ENCODE assay signal across 16 cellular contexts in the genomic region with DNA sequence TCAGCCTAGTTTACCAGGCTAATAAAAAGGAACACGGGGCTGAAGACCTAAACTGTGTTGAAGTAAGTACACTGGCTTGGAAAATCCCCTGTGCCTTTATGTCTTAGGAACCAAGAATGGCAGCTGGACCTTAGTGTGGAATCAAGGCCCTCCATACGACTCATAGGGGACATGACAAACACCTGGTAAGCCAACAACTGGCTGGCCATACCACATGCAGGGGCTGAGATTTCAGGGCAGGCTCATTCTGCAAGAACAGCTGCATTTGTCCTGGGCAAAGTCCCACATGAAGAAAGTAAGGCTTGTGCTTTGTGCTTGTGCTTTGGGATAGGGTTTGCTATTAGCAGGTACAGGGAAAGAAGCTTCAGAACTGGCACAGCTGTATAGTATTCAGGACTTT. TPM values are rescaled to one million over a fixed set of nuclear protein-coding genes. Genes with fewer than 3 reads are reported as not detected.
A peak's percentile ranks its signal among the peaks of the same experiment; 100 is the strongest.
DNase-seq lines count a peak whose midpoint lies in the region; ATAC-seq and TF ChIP-seq lines count a peak whose summit lies in the region.
"Had no signal": no experiment of that assay in that cellular context is flagged by ENCODE, and none has a peak within 500 bp of the region (broad histone marks: within the 10 kb centered on the region; RNA-seq: fewer than 3 reads in every experiment).

No MANE protein-coding gene starts in this region.

- peak overlapping the region; percentile 61 for H2AK5ac ChIP-seq in mesenchymal stem cell (ENCODE audit: low read length, severe bottlenecking)

- TF ChIP-seq POLR2A in HCT116 (IDR thresholded peaks at IDR 0.05; ENCODE audit: borderline replicate concordance, extremely low read depth, insufficient read depth, insufficient read length) = no peak

- no peak overlapping the region for H3K14ac ChIP-seq in mesenchymal stem cell (ENCODE audit: low read length in 2 of 2)

- H2BK15ac ChIP-seq in mesenchymal stem cell (ENCODE audit: low read depth, poor library complexity, severe bottlenecking) = no peak overlapping the region

- CTCF ChIA-PET in HCT116 (lab: Charles Lee) = no interaction called here

- H3K9ac ChIP-seq in HCT116 (ENCODE audit: low read length) (no peak overlapping the region), mesenchymal stem cell (ENCODE audit: low read length) (no peak overlapping the region), parathyroid adenoma (no peak overlapping the region)
- H3K9ac ChIP-seq: BLaER1 had no signal

- no peak overlapping the region for H2BK12ac ChIP-seq in mesenchymal stem cell (ENCODE audit: low read length in 2 of 2)

- peaks cover 0 to 2% of the 10 kb centered on the region in 2 experiments; a peak in 1 of 4 replicates for H3K36me3 ChIP-seq in HCT116 (ENCODE audit: control insufficient read depth in 1 of 2, insufficient read depth in 2 of 2, low read length in 2 of 2)
- peaks cover 17% of the 10 kb centered on the region for H3K36me3 ChIP-seq in SJCRH30
- peaks cover 16 to 97% of the 10 kb centered on the region in 2 experiments for H3K36me3 ChIP-seq in mesenchymal stem cell (ENCODE audit: control insufficient read depth in 1 of 2, insufficient read depth in 2 of 2, low read depth in 1 of 2, low read length in 2 of 2)
- no peaks in the 10 kb centered on the region for H3K36me3 ChIP-seq in parathyroid adenoma (ENCODE audit: control insufficient read depth, insufficient read depth, low read length)

- no peak overlapping the region for H2BK120ac ChIP-seq in mesenchymal stem cell (ENCODE audit: low read depth, low read length)

- DNase-seq in HCT116 (ENCODE audit: low read depth, low spot score) (no peak), SJCRH30 (peak; percentile 49 to 74), mesenchymal stem cell (no peak), D341Med (ENCODE audit: low spot score) (no peak), KBM-7 (no peak), NOMO-1 treated with DMSO at 0.1 percent for 48 hours (lab: John Stamatoyannopoulos, UW; ENCODE audit: unreplicated experiment) (no peak)
- DNase-seq: 8988T; CD4-positive, alpha-beta memory T cell; DMS79 treated with DMSO at 0.1 percent for 48 hours; GF-D8; GOT3; H7; IMR-90 had no signal

- no peak overlapping the region for H3K23ac ChIP-seq in mesenchymal stem cell (ENCODE audit: low read length in 2 of 2)

- no peaks in the 10 kb centered on the region for H3K79me2 ChIP-seq in HCT116 (ENCODE audit: insufficient read depth, low read length)
- peaks cover 3% of the 10 kb centered on the region for H3K79me2 ChIP-seq in parathyroid adenoma

- no peak overlapping the region for H2BK5ac ChIP-seq in mesenchymal stem cell (ENCODE audit: low read depth, low read length, poor library complexity, severe bottlenecking)

- no peak for ATAC-seq in HCT116
- ATAC-seq in GM21529 (IDR thresholded peaks at IDR 0.05; ENCODE audit: unreplicated experiment) = no peak

- no peak overlapping the region for H3K27ac ChIP-seq in HCT116 (ENCODE audit: low read depth, low read length)
- peak overlapping the region; percentile 30; the same call in 1 of the 2 replicates for H3K27ac ChIP-seq in SJCRH30
- H3K27ac ChIP-seq in mesenchymal stem cell (ENCODE audit: low read length, poor library complexity, severe bottlenecking) = no peak overlapping the region
- peak overlapping the region; percentile 34 for H3K27ac ChIP-seq in parathyroid adenoma
- H3K27ac ChIP-seq: BLaER1 had no signal

- POLR2A ChIA-PET in HCT116 (lab: Charles Lee) = no interaction called here

- no peaks in the 10 kb centered on the region for H4K20me1 ChIP-seq in HCT116 (ENCODE audit: insufficient read depth)

- RAD21 ChIA-PET in HCT116 (lab: Charles Lee; ENCODE audit: low non-redundant PET in 1 of 2, low total read pairs in 2 of 2, uncharacterized antibody in 2 of 2, unreplicated experiment in 2 of 2) = no interaction called here

- intact Hi-C loops in HCT116 (cut with micrococcal nuclease) = no loop called here

- in situ Hi-C loops in KBM-7 (cut with MboI; ENCODE audit: low pct_unique_long_range_greater_than_20kb, low sequenced_read_pairs) = no loop called here

- WGBS in mesenchymal stem cell = over 99% methylated on average over 2 of the region's 2 CpGs

- H3K18ac ChIP-seq in mesenchymal stem cell (ENCODE audit: low read depth in 1 of 2, low read length in 2 of 2) = no peak overlapping the region

- no peak for TF ChIP-seq RAD21 in HCT116 (IDR thresholded peaks at IDR 0.05; ENCODE audit: low read depth)

- H3K4me3 ChIP-seq in HCT116 (replicated peaks in 1 of 2; ENCODE audit: low read depth in 1 of 2, low read length in 2 of 2) (no peak overlapping the region), SJCRH30 (no peak overlapping the region), mesenchymal stem cell (ENCODE audit: insufficient read depth in 1 of 2, low read depth in 1 of 2, low read length in 2 of 2) (no peak overlapping the region), parathyroid adenoma (ENCODE audit: low read depth, low read length) (no peak overlapping the region)
- H3K4me3 ChIP-seq: BLaER1 had no signal

- H4K91ac ChIP-seq in mesenchymal stem cell (ENCODE audit: low read length) = no peak overlapping the region

- H3K9me2 ChIP-seq in HCT116 (ENCODE audit: insufficient read depth) = no peaks in the 10 kb centered on the region

- H3K79me1 ChIP-seq in mesenchymal stem cell (replicated peaks; ENCODE audit: low read length, poor library complexity, severe bottlenecking) = peaks cover 43% of the 10 kb centered on the region

- H4K8ac ChIP-seq in mesenchymal stem cell (ENCODE audit: low read length) = no peak overlapping the region

- H3K4me2 ChIP-seq in HCT116 (ENCODE audit: low read length) (no peak overlapping the region), mesenchymal stem cell (ENCODE audit: low read length, poor library complexity, severe bottlenecking) (no peak overlapping the region), parathyroid adenoma (ENCODE audit: low read length) (no peak overlapping the region)
- H3K4me2 ChIP-seq: BLaER1 had no signal

- no peaks in the 10 kb centered on the region for H3K9me3 ChIP-seq in HCT116 (ENCODE audit: control insufficient read depth in 1 of 2, insufficient read depth in 1 of 2, low read depth in 1 of 2, low read length in 2 of 2)
- no peaks in the 10 kb centered on the region for H3K9me3 ChIP-seq in SJCRH30 (replicated peaks)
- no peaks in the 10 kb centered on the region for H3K9me3 ChIP-seq in mesenchymal stem cell (ENCODE audit: control insufficient read depth, low read length)
- no peaks in the 10 kb centered on the region for H3K9me3 ChIP-seq in parathyroid adenoma (ENCODE audit: control insufficient read depth, low read length)
- H3K9me3 ChIP-seq: BLaER1 had no signal

- H3K27me3 ChIP-seq in HCT116 (ENCODE audit: insufficient read depth, low read length) = no peaks in the 10 kb centered on the region
- H3K27me3 ChIP-seq in SJCRH30 = no peaks in the 10 kb centered on the region
- H3K27me3 ChIP-seq in mesenchymal stem cell (ENCODE audit: control insufficient read depth in 1 of 2, insufficient read depth in 1 of 2, low read length in 2 of 2) = no peaks in the 10 kb centered on the region
- H3K27me3 ChIP-seq in parathyroid adenoma (ENCODE audit: control insufficient read depth, insufficient read depth, low read length) = no peaks in the 10 kb centered on the region
- H3K27me3 ChIP-seq: BLaER1 had no signal

- TF ChIP-seq CTCF in HCT116 (IDR thresholded peaks at IDR 0.05 in 2 of 3, conservative IDR thresholded peaks at IDR 0.05 in 1 of 3; ENCODE audit: borderline replicate concordance in 1 of 3, insufficient read depth in 1 of 3, low read depth in 2 of 3, low read length in 2 of 3) = no peak
- TF ChIP-seq CTCF in parathyroid adenoma (IDR thresholded peaks at IDR 0.05) = no peak

- H3K4me1 ChIP-seq in HCT116 (ENCODE audit: control insufficient read depth in 1 of 2, insufficient read depth in 2 of 2, low read length in 2 of 2) (no peaks in the 10 kb centered on the region), SJCRH30 (peaks cover 14% of the 10 kb centered on the region), mesenchymal stem cell (ENCODE audit: control insufficient read depth, insufficient read depth, low read depth, low read length) (peaks cover 6% of the 10 kb centered on the region), parathyroid adenoma (peaks cover 26% of the 10 kb centered on the region)

- no TSS peak for BruUV-seq in HCT116 (replicated peaks; lab: Mats Ljungman, UMichigan)

- H2AFZ ChIP-seq in HCT116 (ENCODE audit: low read depth, low read length, poor library complexity, severe bottlenecking) (no peak overlapping the region), mesenchymal stem cell (ENCODE audit: low read depth, low read length) (no peak overlapping the region), parathyroid adenoma (no peak overlapping the region)

- H3K4ac ChIP-seq in mesenchymal stem cell (ENCODE audit: low read depth in 1 of 2, low read length in 2 of 2) = no peak overlapping the region

TF ChIP-seq in HCT116, 20 proteins besides CTCF, POLR2A, EP300 and RAD21 (continues in another document):
- TF ChIP-seq EZH2 (IDR thresholded peaks at IDR 0.05) (no peak), TCF7L2 (IDR thresholded peaks at IDR 0.05; ENCODE audit: borderline replicate concordance, extremely low read depth, insufficient read depth, insufficient read length) (no peak), CBX3 (IDR thresholded peaks at IDR 0.05; ENCODE audit: low read depth) (no peak), EZH2phosphoT487 (IDR thresholded peaks at IDR 0.05; ENCODE audit: borderline replicate concordance) (no peak)
- TF ChIP-seq, protein P1, sequence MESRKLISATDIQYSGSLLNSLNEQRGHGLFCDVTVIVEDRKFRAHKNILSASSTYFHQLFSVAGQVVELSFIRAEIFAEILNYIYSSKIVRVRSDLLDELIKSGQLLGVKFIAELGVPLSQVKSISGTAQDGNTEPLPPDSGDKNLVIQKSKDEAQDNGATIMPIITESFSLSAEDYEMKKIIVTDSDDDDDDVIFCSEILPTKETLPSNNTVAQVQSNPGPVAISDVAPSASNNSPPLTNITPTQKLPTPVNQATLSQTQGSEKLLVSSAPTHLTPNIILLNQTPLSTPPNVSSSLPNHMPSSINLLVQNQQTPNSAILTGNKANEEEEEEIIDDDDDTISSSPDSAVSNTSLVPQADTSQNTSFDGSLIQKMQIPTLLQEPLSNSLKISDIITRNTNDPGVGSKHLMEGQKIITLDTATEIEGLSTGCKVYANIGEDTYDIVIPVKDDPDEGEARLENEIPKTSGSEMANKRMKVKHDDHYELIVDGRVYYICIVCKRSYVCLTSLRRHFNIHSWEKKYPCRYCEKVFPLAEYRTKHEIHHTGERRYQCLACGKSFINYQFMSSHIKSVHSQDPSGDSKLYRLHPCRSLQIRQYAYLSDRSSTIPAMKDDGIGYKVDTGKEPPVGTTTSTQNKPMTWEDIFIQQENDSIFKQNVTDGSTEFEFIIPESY (IDR thresholded peaks at IDR 0.05; ENCODE audit: extremely low read depth, insufficient replicate concordance, low read length) = no peak
- TF ChIP-seq, protein P2, sequence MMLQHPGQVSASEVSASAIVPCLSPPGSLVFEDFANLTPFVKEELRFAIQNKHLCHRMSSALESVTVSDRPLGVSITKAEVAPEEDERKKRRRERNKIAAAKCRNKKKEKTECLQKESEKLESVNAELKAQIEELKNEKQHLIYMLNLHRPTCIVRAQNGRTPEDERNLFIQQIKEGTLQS (IDR thresholded peaks at IDR 0.05) = no peak

RNA-seq across cellular contexts. Expression of a gene that starts 18.0 kb away (rescaled TPM):
- total RNA-seq in HCT116 (2021; ENCODE audit: unreplicated experiment) = 89.7 TPM
- polyA plus RNA-seq in HCT116 (2012) = 61.6 and 62.3 TPM in 2 replicates
- 62.8 and 64.7 TPM in 2 replicates for total RNA-seq in SJCRH30 (2014; rRNA removed; shearing (Covaris generic))
- polyA plus RNA-seq in mesenchymal stem cell (2013, experiment 1 of 2) = 59.7 TPM
- polyA plus RNA-seq in mesenchymal stem cell (2013, experiment 2 of 2) = 58.6 TPM
- polyA plus RNA-seq: CD4-positive, alpha-beta memory T cell had no signal

Comparison
In these comparisons a context has a peak if more than half of its experiments do, and no peak if none do; other contexts are left out.
1. DNase-seq: peak in SJCRH30 (2 of 2); none in HCT116 (single experiment), mesenchymal stem cell (single experiment), D341Med (single experiment), KBM-7 (single experiment) and NOMO-1 treated with DMSO at 0.1 percent for 48 hours (single experiment).
2. H3K27ac ChIP-seq: peak in SJCRH30 (single experiment) and parathyroid adenoma (single experiment); none in HCT116 (single experiment) and mesenchymal stem cell (single experiment).